In genomic region chr7:138872576-138872975, GRCh38 we compare ENCODE assay signal across 22 cellular contexts.
A peak's percentile ranks its signal among the peaks of the same experiment; 100 is the strongest.
DNase-seq lines count a peak whose midpoint lies in the region; ATAC-seq and TF ChIP-seq lines count a peak whose summit lies in the region.
"Had no signal": no experiment of that assay in that cellular context is flagged by ENCODE, and none has a peak within 500 bp of the region (broad histone marks: within the 10 kb centered on the region; RNA-seq: fewer than 3 reads in every experiment).

No MANE protein-coding gene starts in this region.

- H3K4me1 Mint-ChIP-seq in T-helper 2 cell treated with Interferon-gamma antibody and Interleukin-4, amounts not matched to agents 5 μg/mL and 100 μg/mL, for 36 hours (ENCODE audit: low read depth), result peaks cover 21% of the 10 kb centered on the region
- peaks cover 5% of the 10 kb centered on the region for H3K4me1 Mint-ChIP-seq in type B pancreatic cell (ENCODE audit: unreplicated experiment)
- H3K4me1 Mint-ChIP-seq: neural crest cell had no signal

- TF ChIP-seq CTCF in type B pancreatic cell (conservative IDR thresholded peaks at IDR 0.05), result no peak

- ATAC-seq in HG02763 (IDR thresholded peaks at IDR 0.05; ENCODE audit: unreplicated experiment), result no peak
- ATAC-seq: left lobe of liver, Right ventricle myocardium inferior had no signal

- no peak for DNase-seq in T-helper 2 cell treated with Interferon-gamma antibody and Interleukin-4, amounts not matched to agents 5 μg/mL and 100 μg/mL, for 36 hours (ENCODE audit: low spot score)
- DNase-seq in T-helper 2 cell (no peak), SW480 (ENCODE audit: low spot score) (peak; percentile 71), glomerular visceral epithelial cell (ENCODE audit: extremely low spot score) (peak; percentile 47), type B pancreatic cell (ENCODE audit: extremely low spot score, unreplicated experiment) (no peak), NCI-H510A treated with DMSO at 0.1 percent for 48 hours (lab: John Stamatoyannopoulos, UW) (no peak), D341Med (ENCODE audit: low spot score) (no peak)
- DNase-seq: 8988T; activated naive CD4-positive, alpha-beta T cell treated with anti-CD3 and anti-CD28 coated beads, Interleukin-2, amount 10 ng/mL, durations not matched to agents 7 days and 5 days; activated T-cell treated with anti-CD3 and anti-CD28 coated beads, Interleukin-2, amount 50 U/mL, for 48 hours; aorta; BE2C; COR-L47; effector CD8-positive, alpha-beta T cell; KG1; NCI-H1092 treated with DMSO at 0.1 percent for 48 hours; NCI-H2081; NCI-H524 had no signal

- no peak overlapping the region for H3K4me3 Mint-ChIP-seq in T-helper 2 cell treated with Interferon-gamma antibody and Interleukin-4, amounts not matched to agents 5 μg/mL and 100 μg/mL, for 36 hours
- no peak overlapping the region for H3K4me3 Mint-ChIP-seq in type B pancreatic cell
- H3K4me3 Mint-ChIP-seq: activated naive CD4-positive, alpha-beta T cell treated with anti-CD3 and anti-CD28 coated beads, Interleukin-2, amount 10 ng/mL, durations not matched to agents 7 days and 5 days; neural crest cell had no signal

- H3K27ac Mint-ChIP-seq in T-helper 2 cell treated with Interferon-gamma antibody and Interleukin-4, amounts not matched to agents 5 μg/mL and 100 μg/mL, for 36 hours, result peak overlapping the region; percentile 45
- peak overlapping the region; percentile 85 for H3K27ac Mint-ChIP-seq in type B pancreatic cell
- H3K27ac Mint-ChIP-seq: activated naive CD4-positive, alpha-beta T cell treated with anti-CD3 and anti-CD28 coated beads, Interleukin-2, amount 10 ng/mL, durations not matched to agents 7 days and 5 days had no signal

- H3K36me3 Mint-ChIP-seq in T-helper 2 cell treated with Interferon-gamma antibody and Interleukin-4, amounts not matched to agents 5 μg/mL and 100 μg/mL, for 36 hours (ENCODE audit: low read depth), result no peaks in the 10 kb centered on the region
- H3K36me3 Mint-ChIP-seq in type B pancreatic cell, result peaks cover 30% of the 10 kb centered on the region
- H3K36me3 Mint-ChIP-seq: activated naive CD4-positive, alpha-beta T cell treated with anti-CD3 and anti-CD28 coated beads, Interleukin-2, amount 10 ng/mL, durations not matched to agents 7 days and 5 days had no signal

- peaks cover 6% of the 10 kb centered on the region for H3K27me3 Mint-ChIP-seq in T-helper 2 cell treated with Interferon-gamma antibody and Interleukin-4, amounts not matched to agents 5 μg/mL and 100 μg/mL, for 36 hours (ENCODE audit: low read depth)
- no peaks in the 10 kb centered on the region for H3K27me3 Mint-ChIP-seq in type B pancreatic cell

- no peaks in the 10 kb centered on the region for H3K9me3 Mint-ChIP-seq in T-helper 2 cell treated with Interferon-gamma antibody and Interleukin-4, amounts not matched to agents 5 μg/mL and 100 μg/mL, for 36 hours
- no peaks in the 10 kb centered on the region for H3K9me3 Mint-ChIP-seq in type B pancreatic cell
- H3K9me3 Mint-ChIP-seq: activated naive CD4-positive, alpha-beta T cell treated with anti-CD3 and anti-CD28 coated beads, Interleukin-2, amount 10 ng/mL, durations not matched to agents 7 days and 5 days; neural crest cell had no signal

Comparison
In these comparisons a context has a peak if more than half of its experiments do, and no peak if none do; other contexts are left out.
1. DNase-seq: peak in SW480 (single experiment) and glomerular visceral epithelial cell (single experiment); none in T-helper 2 cell treated with Interferon-gamma antibody and Interleukin-4, amounts not matched to agents 5 μg/mL and 100 μg/mL, for 36 hours (single experiment), T-helper 2 cell (0 of 5), type B pancreatic cell (single experiment), NCI-H510A treated with DMSO at 0.1 percent for 48 hours (single experiment) and D341Med (single experiment).